In genomic region chr2:290090-290722, GRCh38 we compare ENCODE assay signal across 8 cellular contexts. TPM values are rescaled to one million over a fixed set of nuclear protein-coding genes. Genes with fewer than 3 reads are reported as not detected.
A peak's percentile ranks its signal among the peaks of the same experiment; 100 is the strongest.
DNase-seq lines count a peak whose midpoint lies in the region; ATAC-seq, FAIRE-seq and TF ChIP-seq lines count a peak whose summit lies in the region.

No MANE protein-coding gene starts in this region.

- CTCF ChIA-PET in A549 (lab: Yijun Ruan, JAX): interaction anchor here (0.5 to 3.9 kb wide), 28 partner anchors 9 to 1321 kb away, joined by 3 to 54 read pairs (median 4); no protein-coding TSS in a partner anchor

- no peak overlapping the region for H2AK5ac ChIP-seq in trophoblast cell (ENCODE audit: low read length)

- no peak overlapping the region for H3K4ac ChIP-seq in trophoblast cell (ENCODE audit: low read depth, low read length)

- no peak overlapping the region for H3K18ac ChIP-seq in trophoblast cell (ENCODE audit: low read length)

- peak; percentile 74 to 83 for DNase-seq in A549 (ENCODE audit: low read depth in 1 of 2, low spot score in 1 of 2)
- DNase-seq in GM19239 (ENCODE audit: insufficient read length, low spot score): peak; percentile 22
- peak; percentile 66 for DNase-seq in RPMI7951 (ENCODE audit: low read depth)
- peak; percentile 48 for DNase-seq in astrocyte of the cerebellum (ENCODE audit: low read depth)
- DNase-seq in left ventricle myocardium inferior: peak; percentile 62
- DNase-seq in trophoblast cell: peak; percentile 66 to 78
- DNase-seq in activated CD4-positive, CD25-positive, alpha-beta regulatory T cell treated with anti-CD3 and anti-CD28 coated beads, Interleukin-2, amount 50 U/mL, for 72 hours: no peak
- DNase-seq in NCI-H1694 treated with DMSO at 0.1 percent for 48 hours (lab: John Stamatoyannopoulos, UW): no peak

- ATAC-seq in A549: peak; percentile 81 to 94

- H3K4me3 ChIP-seq in A549 (peak overlapping the region; percentile 52), astrocyte of the cerebellum (ENCODE audit: low read depth, low read length) (peak overlapping the region; percentile 50), left ventricle myocardium inferior (peak overlapping the region; percentile 69), trophoblast cell (ENCODE audit: low read depth, low read length) (peak overlapping the region; percentile 64)

- intact Hi-C loops in left ventricle myocardium inferior (cut with micrococcal nuclease): no loop called here

- no peak overlapping the region for H4K8ac ChIP-seq in trophoblast cell (ENCODE audit: low read depth, low read length)

- no peaks in the 10 kb centered on the region for H3K79me1 ChIP-seq in trophoblast cell (ENCODE audit: low read length)

- FAIRE-seq in A549 (lab: Jason Lieb, UNC) (no peak), GM19239 (lab: Jason Lieb, UNC) (no peak)

- no peak overlapping the region for H2BK5ac ChIP-seq in trophoblast cell (ENCODE audit: low read depth, low read length, poor library complexity)

- no peak overlapping the region for H2BK12ac ChIP-seq in trophoblast cell (ENCODE audit: low read length)

- H4K12ac ChIP-seq in trophoblast cell (ENCODE audit: low read depth, low read length): no peak overlapping the region

- H4K91ac ChIP-seq in trophoblast cell (ENCODE audit: low read depth, low read length): no peak overlapping the region

- TF ChIP-seq CTCF in A549 (IDR thresholded peaks at IDR 0.05): peak; percentile 85
- peak; percentile 90 for TF ChIP-seq CTCF in astrocyte of the cerebellum (IDR thresholded peaks at IDR 0.05; ENCODE audit: low read depth, low read length, missing control alignments)
- TF ChIP-seq CTCF in left ventricle myocardium inferior (IDR thresholded peaks at IDR 0.05; ENCODE audit: borderline replicate concordance): peak; percentile 82

- H3K27me3 ChIP-seq in left ventricle myocardium inferior (ENCODE audit: low read depth) (peaks cover 74% of the 10 kb centered on the region), trophoblast cell (ENCODE audit: insufficient read depth, low read length) (peaks cover 28% of the 10 kb centered on the region)

- no peak overlapping the region for H3K27ac ChIP-seq in A549
- H3K27ac ChIP-seq in left ventricle myocardium inferior (replicated peaks): no peak overlapping the region
- H3K27ac ChIP-seq in trophoblast cell (ENCODE audit: low read depth, low read length): no peak overlapping the region

- no peak overlapping the region for H2AFZ ChIP-seq in trophoblast cell (ENCODE audit: insufficient read depth, low read length, poor library complexity)

- H3K14ac ChIP-seq in trophoblast cell (ENCODE audit: low read length): no peak overlapping the region

- POLR2A ChIA-PET in A549 (lab: Yijun Ruan, JAX): no interaction called here

- peak; percentile 84 to 88 for TF ChIP-seq RAD21 in A549 (conservative IDR thresholded peaks at IDR 0.05 in 1 of 2, IDR thresholded peaks at IDR 0.05 in 1 of 2)

- TF ChIP-seq EP300 in A549 (IDR thresholded peaks at IDR 0.05): no peak

- H3K4me2 ChIP-seq in A549 (peak overlapping the region; percentile 99), trophoblast cell (ENCODE audit: low read length) (peak overlapping the region; percentile 80)

- TF ChIP-seq POLR2A in A549 (IDR thresholded peaks at IDR 0.05; ENCODE audit: low read length): no peak

- H3K9ac ChIP-seq in trophoblast cell (ENCODE audit: low read length): no peak overlapping the region

- in situ Hi-C loops in astrocyte of the cerebellum (cut with HindIII; ENCODE audit: low sequenced_read_pairs): no loop called here

- H3K4me1 ChIP-seq in A549: peaks cover 16% of the 10 kb centered on the region
- H3K4me1 ChIP-seq in left ventricle myocardium inferior: peaks cover 29% of the 10 kb centered on the region
- peaks cover 10 to 11% of the 10 kb centered on the region in 2 experiments for H3K4me1 ChIP-seq in trophoblast cell (ENCODE audit: control insufficient read depth in 1 of 2, insufficient read depth in 2 of 2, low read length in 2 of 2)

- H3K9me3 ChIP-seq in A549 (no peaks in the 10 kb centered on the region), left ventricle myocardium inferior (replicated peaks) (no peaks in the 10 kb centered on the region), trophoblast cell (ENCODE audit: insufficient read depth, low read depth, low read length) (peaks cover under 1% of the 10 kb centered on the region)

- no peak overlapping the region for H2BK120ac ChIP-seq in trophoblast cell (ENCODE audit: insufficient read depth, low read length, poor library complexity)

- 7% methylated on average over 15 of the region's 15 CpGs for WGBS in A549 (ENCODE audit: missing lambda C conversion rate)
- no CpG with 5 or more reads among the region's 15 CpGs for WGBS in trophoblast cell (ENCODE audit: extremely low coverage, insufficient coverage, insufficient read length)

- no peak overlapping the region for H3K23ac ChIP-seq in trophoblast cell (ENCODE audit: low read length)

- H3K36me3 ChIP-seq in left ventricle myocardium inferior (no peaks in the 10 kb centered on the region), trophoblast cell (ENCODE audit: control insufficient read depth in 1 of 2, insufficient read depth in 2 of 2, low read length in 2 of 2) (no peaks in the 10 kb centered on the region)

- H3K79me2 ChIP-seq in trophoblast cell (ENCODE audit: control insufficient read depth, insufficient read depth, low read length, poor library complexity): no peaks in the 10 kb centered on the region

TF ChIP-seq in A549, 52 proteins besides CTCF, POLR2A, EP300 and RAD21:
- no peak for TF ChIP-seq FOSL2 (IDR thresholded peaks at IDR 0.05)
- TF ChIP-seq FOSL2 (CRISPR knock-in tag; IDR thresholded peaks at IDR 0.05): no peak
- TF ChIP-seq SMC3 (IDR thresholded peaks at IDR 0.05): peak; percentile 80
- TF ChIP-seq CHD2 (IDR thresholded peaks at IDR 0.05; ENCODE audit: low read length, partially characterized antibody): no peak

RNA-seq across cellular contexts. Expression of gene ALKAL2, which starts 2.3 kb away (rescaled TPM):
- polyA plus RNA-seq in A549 (2011; rRNA removed) (not detected in 2 replicates), A549 (2017; fragmentation: RNase III; extraction: RNeasy Plus Mini Kit Qiagen cat#74134 plus additional on column Dnase treatment) (not detected in 3 replicates)
- polyA plus RNA-seq in A549 (2012; cell fraction: cytosol; rRNA removed): not detected in 2 replicates
- not detected in 2 replicates for polyA plus RNA-seq in A549 (2012; cell fraction: nucleus; rRNA removed)
- not detected in 2 replicates for polyA minus RNA-seq in A549 (2011; rRNA and poly(A)+ RNA removed)
- not detected in 2 replicates for total RNA-seq in RPMI7951 (2014; rRNA removed; shearing (Covaris generic))
- total RNA-seq in left ventricle myocardium inferior: 1.1 TPM
- polyA plus RNA-seq in trophoblast cell (2013): 0.74 and 0.75 TPM in 2 replicates

RNA-seq across cellular contexts. Expression of gene ACP1, which starts 25.5 kb away (rescaled TPM):
- polyA plus RNA-seq in A549 (2011; rRNA removed) (266 and 338 TPM in 2 replicates), A549 (2017; fragmentation: RNase III; extraction: RNeasy Plus Mini Kit Qiagen cat#74134 plus additional on column Dnase treatment) (204 to 228 TPM (median 213 TPM) in 3 replicates)
- polyA plus RNA-seq in A549 (2012; cell fraction: cytosol; rRNA removed): 149 and 162 TPM in 2 replicates
- polyA plus RNA-seq in A549 (2012; cell fraction: nucleus; rRNA removed): 40.4 and 64.8 TPM in 2 replicates
- polyA minus RNA-seq in A549 (2011; rRNA and poly(A)+ RNA removed): 142 and 157 TPM in 2 replicates
- total RNA-seq in RPMI7951 (2014; rRNA removed; shearing (Covaris generic)): 185 and 206 TPM in 2 replicates
- total RNA-seq in left ventricle myocardium inferior: 68.0 TPM
- polyA plus RNA-seq in trophoblast cell (2013): 126 TPM in 2 replicates

RNA-seq across cellular contexts. Expression of gene SH3YL1, which starts 26.4 kb away (rescaled TPM):
- 19.5 and 23.9 TPM in 2 replicates for polyA plus RNA-seq in A549 (2011; rRNA removed)
- polyA plus RNA-seq in A549 (2012; cell fraction: cytosol; rRNA removed): 4.4 and 5.0 TPM in 2 replicates
- 6.1 and 9.2 TPM in 2 replicates for polyA plus RNA-seq in A549 (2012; cell fraction: nucleus; rRNA removed)
- 12.8 to 13.9 TPM (median 13.5 TPM) in 3 replicates for polyA plus RNA-seq in A549 (2017; fragmentation: RNase III; extraction: RNeasy Plus Mini Kit Qiagen cat#74134 plus additional on column Dnase treatment)
- polyA minus RNA-seq in A549 (2011; rRNA and poly(A)+ RNA removed): 8.1 and 12.2 TPM in 2 replicates
- total RNA-seq in RPMI7951 (2014; rRNA removed; shearing (Covaris generic)): 12.7 and 18.1 TPM in 2 replicates
- 9.8 TPM for total RNA-seq in left ventricle myocardium inferior
- polyA plus RNA-seq in trophoblast cell (2013): 43.4 and 44.4 TPM in 2 replicates

Comparison
In these comparisons a context has a peak if more than half of its experiments do, and no peak if none do; other contexts are left out.
1. DNase-seq: peak in A549 (2 of 2), GM19239 (single experiment), RPMI7951 (single experiment), astrocyte of the cerebellum (single experiment), left ventricle myocardium inferior (single experiment) and trophoblast cell (2 of 2); none in activated CD4-positive, CD25-positive, alpha-beta regulatory T cell treated with anti-CD3 and anti-CD28 coated beads, Interleukin-2, amount 50 U/mL, for 72 hours (single experiment) and NCI-H1694 treated with DMSO at 0.1 percent for 48 hours (single experiment).
2. Peak in every context shown above with its lines, with median percentiles within 50 percentile points of each other: H3K4me3 ChIP-seq and CTCF ChIP-seq.